In genomic region chr6:36414481-36414880, GRCh38 we compare ENCODE assay signal across 19 cellular contexts. TPM values are rescaled to one million over a fixed set of nuclear protein-coding genes. Genes with fewer than 3 reads are reported as not detected.
"Had no signal": no experiment of that assay in that cellular context is flagged by ENCODE, and none has a peak within 500 bp of the region (broad histone marks: within the 10 kb centered on the region; RNA-seq: fewer than 3 reads in every experiment).

No MANE protein-coding gene starts in this region.

- H3K27ac ChIP-seq: coronary artery, prostate gland, right lobe of liver, upper lobe of left lung had no signal

- H3K9ac ChIP-seq: SK-N-SH had no signal

- ATAC-seq: activated CD8-positive, alpha-beta T cell treated with anti-CD3 and anti-CD28 coated beads, Interleukin-2, amount 10 ng/mL, durations not matched to agents 7 days and 5 days; naive thymus-derived CD4-positive, alpha-beta T cell; WTC11 had no signal

- H3K4me1 ChIP-seq: prostate gland, upper lobe of left lung had no signal

- H3K4me3 Mint-ChIP-seq: activated CD8-positive, alpha-beta T cell treated with anti-CD3 and anti-CD28 coated beads, Interleukin-2, amount 10 ng/mL, durations not matched to agents 7 days and 5 days; WTC11 had no signal

- H3K27ac Mint-ChIP-seq: activated CD8-positive, alpha-beta T cell treated with anti-CD3 and anti-CD28 coated beads, Interleukin-2, amount 10 ng/mL, durations not matched to agents 7 days and 5 days; WTC11 had no signal

- H3K9me3 ChIP-seq: prostate gland, right lobe of liver had no signal

- DNase-seq: activated CD4-positive, alpha-beta T cell treated with anti-CD3 and anti-CD28 coated beads for 48 hours; activated CD8-positive, alpha-beta memory T cell treated with anti-CD3 and anti-CD28 coated beads, Interleukin-2, amount 50 U/mL, for 48 hours; activated CD8-positive, alpha-beta T cell treated with anti-CD3 and anti-CD28 coated beads, Interleukin-2, amount 10 ng/mL, durations not matched to agents 7 days and 5 days; activated naive CD4-positive, alpha-beta T cell treated with Interleukin-2 at 50 U/mL for 16 hours; central memory CD4-positive, alpha-beta T cell; effector CD8-positive, alpha-beta T cell; glutamatergic neuron; midbrain; naive thymus-derived CD4-positive, alpha-beta T cell; right lobe of liver; SK-N-SH; stimulated activated CD4-positive, alpha-beta T cell treated with anti-CD3 and anti-CD28 coated beads, Interleukin-12 subunit alpha, Interleukin-12 subunit beta, amount 100 ng/mL, for 4 hours; stimulated activated naive CD4-positive, alpha-beta T cell; upper lobe of left lung had no signal

- H3K4me1 Mint-ChIP-seq: naive thymus-derived CD4-positive, alpha-beta T cell; WTC11 had no signal

- H3K36me3 ChIP-seq: prostate gland, right lobe of liver, upper lobe of left lung had no signal

- H3K4me3 ChIP-seq: coronary artery, prostate gland, right lobe of liver, upper lobe of left lung had no signal

- H3K27me3 ChIP-seq: right lobe of liver, upper lobe of left lung had no signal

- H3K4me2 ChIP-seq: SK-N-SH had no signal

RNA-seq across cellular contexts. Expression of gene PXT1, which starts 28.2 kb away (rescaled TPM):
- total RNA-seq: epithelial cell of proximal tubule, liver had no signal
- polyA plus RNA-seq: liver; naive thymus-derived CD4-positive, alpha-beta T cell; SK-N-SH had no signal
